Comparison of ENCODE assay signal across 8 cellular contexts in the genomic region with DNA sequence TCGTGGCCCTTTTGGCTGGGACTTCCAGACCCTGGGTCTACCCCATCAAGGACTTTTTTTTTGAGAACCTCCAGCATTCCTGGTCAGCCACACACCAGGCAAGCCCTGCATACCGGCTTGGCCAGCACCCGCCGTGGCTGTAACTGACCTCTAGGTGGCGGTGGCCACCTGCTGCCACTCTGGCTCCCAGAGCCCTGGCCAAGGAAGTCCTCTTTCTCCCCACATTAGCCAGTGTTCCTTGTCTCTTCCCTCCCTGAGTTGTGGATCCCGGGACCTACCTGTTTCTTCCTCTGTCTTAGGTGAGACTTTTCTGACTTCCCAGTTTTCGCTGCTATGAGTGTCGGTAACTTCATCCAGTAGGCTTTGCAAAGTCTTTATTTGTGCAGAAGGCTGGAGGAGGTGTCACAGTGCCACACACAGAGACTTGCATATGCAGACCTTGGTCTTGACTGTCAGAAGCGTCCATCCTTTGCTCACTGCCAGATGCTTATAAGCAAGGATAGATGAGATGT.
DNase-seq lines count a peak whose midpoint lies in the region; ATAC-seq and TF ChIP-seq lines count a peak whose summit lies in the region.

No MANE protein-coding gene starts in this region.

- CTCF ChIA-PET in activated CD8-positive, alpha-beta T cell treated with anti-CD3 and anti-CD28 coated beads for 36 hours (lab: Charles Lee): interaction anchor here (0.6 to 2.2 kb wide), 7 partner anchors 9 to 374 kb away, joined by 3 to 8 read pairs (median 4); no protein-coding TSS in a partner anchor
- CTCF ChIA-PET in naive thymus-derived CD4-positive, alpha-beta T cell (lab: Charles Lee): interaction anchor here (0.7 kb wide), 1 partner anchor 79 kb away, joined by 6 read pairs; no protein-coding TSS in a partner anchor

- no peak for TF ChIP-seq POLR2A in transverse colon (IDR thresholded peaks at IDR 0.05)

- in situ Hi-C loops in transverse colon (cut with MboI; ENCODE audit: low pct_ligation_motif_present in 1 of 4, low pct_unique_long_range_greater_than_20kb in 1 of 4, low sequenced_read_pairs in 3 of 4): loop anchor here (10.0 to 25.0 kb wide), 2 partner anchors 357 to 359 kb away; a partner anchor contains a TSS

- H3K79me2 ChIP-seq in fibroblast of lung (ENCODE audit: control insufficient read depth, insufficient read depth, low read length): no peaks in the 10 kb centered on the region

- peaks cover 2% of the 10 kb centered on the region for H3K36me3 Mint-ChIP-seq in activated CD8-positive, alpha-beta T cell treated with anti-CD3 and anti-CD28 coated beads for 36 hours (ENCODE audit: low read depth)
- H3K36me3 Mint-ChIP-seq in naive thymus-derived CD4-positive, alpha-beta T cell: peaks cover 0 to 16% (median 10%) of the 10 kb centered on the region in 5 donors

- H3K4me1 Mint-ChIP-seq in activated CD8-positive, alpha-beta T cell treated with anti-CD3 and anti-CD28 coated beads for 36 hours (ENCODE audit: low read depth): peaks cover 21% of the 10 kb centered on the region
- H3K4me1 Mint-ChIP-seq in naive thymus-derived CD4-positive, alpha-beta T cell: peaks cover 28 to 44% (median 35%) of the 10 kb centered on the region in 7 donors

- H3K9me3 Mint-ChIP-seq in activated CD8-positive, alpha-beta T cell treated with anti-CD3 and anti-CD28 coated beads for 36 hours: no peaks in the 10 kb centered on the region
- peaks cover 0 to 7% (median 0%) of the 10 kb centered on the region in 11 donors for H3K9me3 Mint-ChIP-seq in naive thymus-derived CD4-positive, alpha-beta T cell

- H3K4me2 ChIP-seq in fibroblast of lung (ENCODE audit: extremely low read depth, insufficient read depth, low read length): no peak overlapping the region

- H4K20me1 ChIP-seq in fibroblast of lung (ENCODE audit: control insufficient read depth, extremely low read depth, insufficient read depth, low read length): no peaks in the 10 kb centered on the region

- DNase-seq in AG08395 (ENCODE audit: low spot score) (peak; percentile 79), NCI-H226 (peak; percentile 41), fibroblast of lung (ENCODE audit: low read depth in 2 of 2) (peak; percentile 49 to 50), transverse colon (peak; percentile 59)
- peak; percentile 51 for DNase-seq in activated CD8-positive, alpha-beta T cell treated with anti-CD3 and anti-CD28 coated beads for 36 hours
- peak in 6 of 9 donors; percentile 19 to 55 (median 22) for DNase-seq in naive thymus-derived CD4-positive, alpha-beta T cell

- H3K9ac ChIP-seq in fibroblast of lung (ENCODE audit: insufficient read depth, low read length): no peak overlapping the region

- intact Hi-C loops in activated CD8-positive, alpha-beta T cell treated with anti-CD3 and anti-CD28 coated beads for 36 hours (cut with micrococcal nuclease): loop anchor here (2.0 kb wide), 1 partner anchor 363 kb away; no protein-coding TSS in a partner anchor
- intact Hi-C loops in naive thymus-derived CD4-positive, alpha-beta T cell (cut with micrococcal nuclease): loop anchor here (1.0 to 10.0 kb wide), 5 partner anchors 82 to 997 kb away; a partner anchor contains a TSS
- intact Hi-C loops in transverse colon (cut with DNase I; ENCODE audit: low total_unique reads): loop anchor here (5.0 kb wide), 1 partner anchor 1757 kb away; no protein-coding TSS in a partner anchor

- TF ChIP-seq CTCF in activated CD8-positive, alpha-beta T cell treated with anti-CD3 and anti-CD28 coated beads for 36 hours (IDR thresholded peaks at IDR 0.05): peak; percentile 85
- TF ChIP-seq CTCF in fibroblast of lung (conservative IDR thresholded peaks at IDR 0.05 in 1 of 2, IDR thresholded peaks at IDR 0.05 in 1 of 2; ENCODE audit: low read depth in 1 of 2, low read length in 2 of 2) (peak; percentile 90 to 91), transverse colon (IDR thresholded peaks at IDR 0.05) (peak; percentile 74 to 88 (median 84))

- H3K9me3 ChIP-seq in fibroblast of lung (ENCODE audit: control insufficient read depth, insufficient read depth, low read depth, low read length) (no peaks in the 10 kb centered on the region), transverse colon (no peaks in the 10 kb centered on the region)
- no peaks in the 10 kb centered on the region for H3K9me3 ChIP-seq in naive thymus-derived CD4-positive, alpha-beta T cell (ENCODE audit: control insufficient read depth in 2 of 3, low read length in 3 of 3)

- no peak for TF ChIP-seq EP300 in transverse colon (IDR thresholded peaks at IDR 0.05; ENCODE audit: low read depth)

- H3K27me3 ChIP-seq in fibroblast of lung (ENCODE audit: control insufficient read depth, insufficient read depth, low read length) (no peaks in the 10 kb centered on the region), transverse colon (no peaks in the 10 kb centered on the region)
- H3K27me3 ChIP-seq in naive thymus-derived CD4-positive, alpha-beta T cell (ENCODE audit: control insufficient read depth in 2 of 2, insufficient read depth in 2 of 2, low read length in 2 of 2): no peaks in the 10 kb centered on the region

- H3K4me3 Mint-ChIP-seq in activated CD8-positive, alpha-beta T cell treated with anti-CD3 and anti-CD28 coated beads for 36 hours: no peak overlapping the region
- H3K4me3 Mint-ChIP-seq in naive thymus-derived CD4-positive, alpha-beta T cell: no peak overlapping the region

- ATAC-seq in GM19351 (IDR thresholded peaks at IDR 0.05; ENCODE audit: unreplicated experiment) (peak; percentile 65), GM21515 (IDR thresholded peaks at IDR 0.05; ENCODE audit: unreplicated experiment) (no peak)
- ATAC-seq in activated CD8-positive, alpha-beta T cell treated with anti-CD3 and anti-CD28 coated beads for 36 hours: peak; percentile 70
- peak; percentile 54 for ATAC-seq in naive thymus-derived CD4-positive, alpha-beta T cell

- WGBS in transverse colon (ENCODE audit: low coverage in 1 of 2), 2 donors: 38% methylated on average over 9 of the region's 9 CpGs; no CpG with 5 or more reads in 1 of the 2 donors

- H3K4me1 ChIP-seq in fibroblast of lung (ENCODE audit: control insufficient read depth, extremely low read depth, insufficient read depth, low read length): no peaks in the 10 kb centered on the region
- peaks cover 0 to 24% of the 10 kb centered on the region in 2 donors for H3K4me1 ChIP-seq in naive thymus-derived CD4-positive, alpha-beta T cell (ENCODE audit: control insufficient read depth in 2 of 2, insufficient read depth in 2 of 2, low read length in 2 of 2)
- no peaks in the 10 kb centered on the region for H3K4me1 ChIP-seq in transverse colon

- POLR2A ChIA-PET in activated CD8-positive, alpha-beta T cell treated with anti-CD3 and anti-CD28 coated beads for 36 hours (lab: Charles Lee): no interaction called here
- POLR2A ChIA-PET in naive thymus-derived CD4-positive, alpha-beta T cell (lab: Charles Lee): no interaction called here

- H3K27ac Mint-ChIP-seq in activated CD8-positive, alpha-beta T cell treated with anti-CD3 and anti-CD28 coated beads for 36 hours: no peak overlapping the region
- H3K27ac Mint-ChIP-seq in naive thymus-derived CD4-positive, alpha-beta T cell: peak overlapping the region in 3 of 9 donors; percentile 19 to 43 (median 26)

- H3K36me3 ChIP-seq in fibroblast of lung (ENCODE audit: control insufficient read depth, insufficient read depth, low read length) (no peaks in the 10 kb centered on the region), transverse colon (no peaks in the 10 kb centered on the region)
- no peaks in the 10 kb centered on the region for H3K36me3 ChIP-seq in naive thymus-derived CD4-positive, alpha-beta T cell (ENCODE audit: control insufficient read depth in 2 of 3, insufficient read depth in 3 of 3, low read length in 3 of 3)

- H3K27ac ChIP-seq in fibroblast of lung (ENCODE audit: insufficient read depth, low read length) (no peak overlapping the region), transverse colon (no peak overlapping the region)
- no peak overlapping the region for H3K27ac ChIP-seq in naive thymus-derived CD4-positive, alpha-beta T cell (ENCODE audit: low read depth, low read length)

- no peak overlapping the region for H2AFZ ChIP-seq in fibroblast of lung (ENCODE audit: low read length)

- H3K27me3 Mint-ChIP-seq in activated CD8-positive, alpha-beta T cell treated with anti-CD3 and anti-CD28 coated beads for 36 hours: no peaks in the 10 kb centered on the region
- no peaks in the 10 kb centered on the region for H3K27me3 Mint-ChIP-seq in naive thymus-derived CD4-positive, alpha-beta T cell

- H3K4me3 ChIP-seq in fibroblast of lung (replicated peaks in 1 of 4; ENCODE audit: control extremely low read depth in 1 of 4, insufficient read depth in 1 of 4, low read depth in 3 of 4, low read length in 4 of 4) (no peak overlapping the region), transverse colon (no peak overlapping the region)
- H3K4me3 ChIP-seq in naive thymus-derived CD4-positive, alpha-beta T cell (ENCODE audit: low read length): no peak overlapping the region

Comparison
In these comparisons a context has a peak if more than half of its experiments do, and no peak if none do; other contexts are left out.
1. DNase-seq: peak in every context shown above with its lines; median percentile 79 in AG08395; 59 in transverse colon; 51 in activated CD8-positive, alpha-beta T cell treated with anti-CD3 and anti-CD28 coated beads for 36 hours; 50 in fibroblast of lung; 41 in NCI-H226; 22 in naive thymus-derived CD4-positive, alpha-beta T cell.